Comparison of ENCODE assay signal across 10 cellular contexts in genomic region chr19:1037553-1038115, GRCh38. TPM values are rescaled to one million over a fixed set of nuclear protein-coding genes. Genes with fewer than 3 reads are reported as not detected.
DNase-seq lines count a peak whose midpoint lies in the region; FAIRE-seq and TF ChIP-seq lines count a peak whose summit lies in the region.
"Had no signal": no experiment of that assay in that cellular context is flagged by ENCODE, and none has a peak within 500 bp of the region (broad histone marks: within the 10 kb centered on the region; RNA-seq: fewer than 3 reads in every experiment).

No MANE protein-coding gene starts in this region.

- H3K27ac ChIP-seq in KOPT-K1 (ENCODE audit: low read depth, low read length, poor library complexity, severe bottlenecking) (peak overlapping the region; percentile 89), rectal smooth muscle tissue (ENCODE audit: low read depth, low read length) (no peak overlapping the region)

- no peak for TF ChIP-seq CTCF in GM12875 (IDR thresholded peaks at IDR 0.05; ENCODE audit: borderline replicate concordance, insufficient read depth, low read depth, low read length)
- TF ChIP-seq CTCF in chondrocyte (IDR thresholded peaks at IDR 0.05) = no peak

- peaks cover 18% of the 10 kb centered on the region for H3K36me3 Mint-ChIP-seq in chondrocyte (ENCODE audit: low read depth)

- H3K36me3 ChIP-seq in KOPT-K1 (ENCODE audit: insufficient read depth, low read length) = peaks cover 6% of the 10 kb centered on the region
- H3K36me3 ChIP-seq in rectal smooth muscle tissue (ENCODE audit: control insufficient read depth, insufficient read depth, low read length) = peaks cover 8% of the 10 kb centered on the region

- peak overlapping the region; percentile 10 for H3K4me3 ChIP-seq in GM12875 (ENCODE audit: low read depth, low read length)
- H3K4me3 ChIP-seq in rectal smooth muscle tissue (ENCODE audit: low read length) = peak overlapping the region; percentile 27

- no peaks in the 10 kb centered on the region for H3K9me3 Mint-ChIP-seq in chondrocyte (ENCODE audit: low read depth)

- H3K27me3 ChIP-seq in rectal smooth muscle tissue (ENCODE audit: control insufficient read depth, insufficient read depth, low read length) = peaks cover 3% of the 10 kb centered on the region

- DNase-seq in chondrocyte (ENCODE audit: low spot score) = no peak
- DNase-seq in NCI-H226 = no peak
- no peak for DNase-seq in activated effector memory CD4-positive, alpha-beta T cell treated with anti-CD3 and anti-CD28 coated beads, Interleukin-2, amount 50 U/mL, for 16 hours
- DNase-seq in HTR-8/SVneo (ENCODE audit: insufficient read length, low spot score) = no peak

- no peak for FAIRE-seq in HTR-8/SVneo (lab: Jason Lieb, UNC)
- FAIRE-seq: TTC549 had no signal

- H3K4me3 Mint-ChIP-seq in chondrocyte (ENCODE audit: unreplicated experiment) = peak overlapping the region; percentile 16

- no peaks in the 10 kb centered on the region for H3K27me3 Mint-ChIP-seq in chondrocyte (ENCODE audit: low read depth)

- no peaks in the 10 kb centered on the region for H3K9me3 ChIP-seq in KOPT-K1 (ENCODE audit: insufficient read depth, low read length, poor library complexity, severe bottlenecking)

- H3K4me1 ChIP-seq in rectal smooth muscle tissue (ENCODE audit: control insufficient read depth, insufficient read depth, low read length) = peaks cover 9% of the 10 kb centered on the region

- peaks cover 53% of the 10 kb centered on the region for H3K4me1 Mint-ChIP-seq in chondrocyte (ENCODE audit: low read depth)

- H3K27ac Mint-ChIP-seq in chondrocyte (ENCODE audit: unreplicated experiment) = peak overlapping the region; percentile 90

- H3K9ac ChIP-seq in rectal smooth muscle tissue (ENCODE audit: low read length) = no peak overlapping the region

RNA-seq across cellular contexts. Expression of gene ABCA7, which starts 2.3 kb away (rescaled TPM):
- total RNA-seq in chondrocyte = 6.7 to 15.9 TPM (median 8.9 TPM) in 3 replicates

RNA-seq across cellular contexts. Expression of gene CNN2, which starts 11.2 kb away (rescaled TPM):
- total RNA-seq in chondrocyte = 258 to 363 TPM (median 357 TPM) in 3 replicates

RNA-seq across cellular contexts. Expression of gene RNU6-2, which starts 16.3 kb away (rescaled TPM):
- not detected in 3 replicates for total RNA-seq in chondrocyte
- total RNA-seq: aorta, glomerular endothelial cell had no signal

RNA-seq across cellular contexts. Expression of gene TMEM259, which starts 16.7 kb away (rescaled TPM):
- 120 to 130 TPM (median 120 TPM) in 3 replicates for total RNA-seq in chondrocyte

RNA-seq across cellular contexts. Expression of gene ARHGAP45, which starts 29.3 kb away (rescaled TPM):
- 0.57 to 1.6 TPM (median 1.0 TPM) in 3 replicates for total RNA-seq in chondrocyte
